Comparison of ENCODE assay signal across 13 cellular contexts in the genomic region with DNA sequence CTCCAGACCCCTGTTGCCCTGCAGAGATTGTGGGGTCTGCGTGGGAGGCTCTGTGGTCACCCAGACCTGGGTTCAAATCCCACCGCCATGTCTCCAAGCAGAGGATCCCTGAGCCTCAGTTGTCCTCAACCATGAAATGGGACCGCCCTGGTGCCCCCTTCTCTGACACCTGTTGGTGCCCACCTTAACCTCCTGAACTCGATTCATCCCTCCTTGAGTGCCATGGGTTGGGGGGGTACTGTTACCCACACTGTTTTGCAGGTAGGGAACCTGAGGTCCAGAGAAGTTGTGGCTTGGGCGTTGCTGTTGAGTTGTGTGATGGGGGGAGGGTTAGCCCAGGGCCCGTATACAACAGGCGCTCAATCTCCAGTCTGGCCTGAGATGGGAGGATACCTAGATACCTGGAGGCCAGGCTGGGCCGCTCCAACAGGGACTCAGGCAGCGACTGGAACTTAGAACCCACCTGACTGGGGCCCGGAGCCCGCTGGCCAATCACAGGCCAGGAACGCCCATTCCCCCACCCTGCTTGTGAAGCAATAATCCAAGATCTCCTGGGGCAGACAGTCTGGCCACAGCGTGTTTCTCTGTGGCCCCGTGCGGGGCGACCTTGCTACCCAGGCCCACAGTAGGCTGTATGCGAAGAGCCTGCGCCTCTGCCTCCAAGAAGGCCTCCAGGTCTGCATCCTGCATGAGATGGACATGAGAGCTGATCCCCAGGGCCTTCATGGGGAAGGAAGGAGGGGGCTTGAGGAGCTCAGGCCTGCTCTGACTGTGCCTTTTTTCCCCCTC. TPM values are rescaled to one million over a fixed set of nuclear protein-coding genes. Genes with fewer than 3 reads are reported as not detected.
DNase-seq lines count a peak whose midpoint lies in the region; ATAC-seq, FAIRE-seq and TF ChIP-seq lines count a peak whose summit lies in the region.
"Had no signal": no experiment of that assay in that cellular context is flagged by ENCODE, and none has a peak within 500 bp of the region (broad histone marks: within the 10 kb centered on the region; RNA-seq: fewer than 3 reads in every experiment).

No MANE protein-coding gene starts in this region.

- no peak for ATAC-seq in K562
- peak in 1 of 2 donors; percentile 5 for ATAC-seq in lower lobe of right lung
- no peak for ATAC-seq in GM21423 (IDR thresholded peaks at IDR 0.05; ENCODE audit: unreplicated experiment)
- ATAC-seq: activated T-cell treated with anti-CD3 and anti-CD28 coated beads, Interleukin-2, amount 50 U/mL, for 4 hours; mucosa of descending colon had no signal

- TF ChIP-seq CTCF in AG04450 (IDR thresholded peaks at IDR 0.05; ENCODE audit: low read depth, low read length) = no peak
- TF ChIP-seq CTCF in HEK293 (tag by site-specific recombination; IDR thresholded peaks at IDR 0.05) = no peak
- no peak for TF ChIP-seq CTCF in K562 (IDR thresholded peaks at IDR 0.05 in 2 of 3, conservative IDR thresholded peaks at IDR 0.05 in 1 of 3; ENCODE audit: insufficient read depth in 2 of 3, low read depth in 1 of 3, low read length in 3 of 3)
- no peak for TF ChIP-seq CTCF in lower lobe of right lung (IDR thresholded peaks at IDR 0.05)

- CTCF ChIA-PET in AG04450 (lab: Charles Lee) (no interaction called here), HEK293 (lab: Yijun Ruan, JAX) (no interaction called here), K562 (lab: Yijun Ruan, JAX; ENCODE audit: low intra/inter-chr PET ratio) (no interaction called here)

- in situ Hi-C loops in K562 (cut with MboI) = no loop called here

- BruUV-seq in K562 (replicated peaks; lab: Mats Ljungman, UMichigan) = TSS peak; percentile 29

- DNase-seq in AG04450 (ENCODE audit: low read depth, low spot score) (no peak), K562 (ENCODE audit: extremely low read depth in 1 of 4, low spot score in 3 of 4) (peak in 3 of 4 experiments; percentile 52 to 69 (median 58)), lower lobe of right lung (peak; percentile 74), frontal cortex (ENCODE audit: low spot score in 2 of 2) (no peak), activated gamma-delta T cell treated with Interleukin-2 at 50 U/mL for 16 hours (no peak), Karpas-422 (no peak)
- DNase-seq: activated T-cell treated with anti-CD3 and anti-CD28 coated beads, Interleukin-2, amount 50 U/mL, for 4 hours; mucosa of descending colon; NCI-H187 had no signal

- intact Hi-C loops in K562 (cut with micrococcal nuclease) = no loop called here
- intact Hi-C loops in lower lobe of right lung (cut with DNase I) = no loop called here

- H3K27ac ChIP-seq in AG04450 (ENCODE audit: low read depth, low read length) (no peak overlapping the region), HEK293 (ENCODE audit: extremely low read depth, low read depth, low read length) (no peak overlapping the region), K562 (ENCODE audit: extremely low read depth, low read depth, low read length) (no peak overlapping the region; the same call in 2 of the 3 replicates), lower lobe of right lung (no peak overlapping the region), Karpas-422 (ENCODE audit: low read length) (no peak overlapping the region)
- H3K27ac ChIP-seq: C4-2B had no signal

- H3K4me2 ChIP-seq in K562 (ENCODE audit: insufficient read depth, low read length) (no peak overlapping the region), Karpas-422 (ENCODE audit: low read depth, low read length, poor library complexity, severe bottlenecking) (no peak overlapping the region)

- H3K4me3 ChIP-seq in AG04450 (ENCODE audit: low read depth, low read length) (peak overlapping the region; percentile 83; the same call in 1 of the 2 replicates), HEK293 (ENCODE audit: low read depth, low read length) (no peak overlapping the region), K562 (no peak overlapping the region), lower lobe of right lung (no peak overlapping the region), Karpas-422 (ENCODE audit: low read length) (no peak overlapping the region)
- H3K4me3 ChIP-seq: mucosa of descending colon had no signal

- H3K4me1 ChIP-seq in HEK293 (ENCODE audit: control insufficient read depth, insufficient read depth, low read length) (no peaks in the 10 kb centered on the region), K562 (replicated peaks in 1 of 2; ENCODE audit: control insufficient read depth in 2 of 2, insufficient read depth in 2 of 2, low read length in 2 of 2) (peaks cover 1 to 75% of the 10 kb centered on the region in 2 experiments; a peak in 4 of 5 replicates), lower lobe of right lung (peaks cover 48% of the 10 kb centered on the region), Karpas-422 (ENCODE audit: low read length) (peaks cover 25% of the 10 kb centered on the region)

- H3K9me1 ChIP-seq in K562 (ENCODE audit: control insufficient read depth, insufficient read depth, low read length) = no peaks in the 10 kb centered on the region

- no peak for TF ChIP-seq EP300 in K562 (IDR thresholded peaks at IDR 0.05; ENCODE audit: low read length)

- H3K9me2 ChIP-seq in Karpas-422 (replicated peaks; ENCODE audit: insufficient read depth, low read length) = no peaks in the 10 kb centered on the region

- peaks cover 0 to 31% of the 10 kb centered on the region in 2 experiments; a peak in 2 of 3 replicates for H3K36me3 ChIP-seq in HEK293 (ENCODE audit: control insufficient read depth in 2 of 2, insufficient read depth in 1 of 2, low read length in 2 of 2)
- peaks cover 52% of the 10 kb centered on the region; the same call in 2 of the 3 replicates for H3K36me3 ChIP-seq in K562 (ENCODE audit: control insufficient read depth, insufficient read depth, low read length)
- H3K36me3 ChIP-seq in lower lobe of right lung = peaks cover 9% of the 10 kb centered on the region
- no peaks in the 10 kb centered on the region for H3K36me3 ChIP-seq in Karpas-422 (ENCODE audit: insufficient read depth, low read length)

- peaks cover 83% of the 10 kb centered on the region for H3K79me2 ChIP-seq in K562 (ENCODE audit: control insufficient read depth, insufficient read depth, low read length)
- H3K79me2 ChIP-seq in Karpas-422 (ENCODE audit: low read length) = no peaks in the 10 kb centered on the region

- TF ChIP-seq RAD21 in K562 (CRISPR knock-in tag; conservative IDR thresholded peaks at IDR 0.05 in 1 of 2, IDR thresholded peaks at IDR 0.05 in 1 of 2) = no peak

- 93% methylated on average over 15 of the region's 18 CpGs for WGBS in K562 (ENCODE audit: insufficient coverage, low coverage, missing lambda C conversion rate)

- no peak overlapping the region for H2AFZ ChIP-seq in K562 (ENCODE audit: low read depth, low read length)
- no peak overlapping the region for H2AFZ ChIP-seq in Karpas-422 (ENCODE audit: low read length)

- H3K27me3 ChIP-seq in AG04450 (ENCODE audit: control insufficient read depth, insufficient read depth, low read length) (no peaks in the 10 kb centered on the region), K562 (ENCODE audit: control insufficient read depth in 2 of 2, insufficient read depth in 2 of 2, low read length in 2 of 2) (no peaks in the 10 kb centered on the region), lower lobe of right lung (ENCODE audit: low read depth) (no peaks in the 10 kb centered on the region), Karpas-422 (ENCODE audit: low read length) (no peaks in the 10 kb centered on the region)

- POLR2A ChIA-PET in AG04450 (lab: Yijun Ruan, JAX) = no interaction called here
- POLR2A ChIA-PET in HEK293 (lab: Yijun Ruan, JAX) = interaction anchor here (0.6 kb wide), 1 partner anchor 9 kb away, joined by 4 read pairs; no protein-coding TSS in a partner anchor
- POLR2A ChIA-PET in K562 (lab: Yijun Ruan, JAX) = interaction anchor here (1.0 kb wide), 1 partner anchor 11 kb away, joined by 3 read pairs; no protein-coding TSS in a partner anchor

- H4K20me1 ChIP-seq in K562 (replicated peaks; ENCODE audit: control insufficient read depth, insufficient read depth, low read length) (no peaks in the 10 kb centered on the region; the same call in 1 of the 2 replicates), Karpas-422 (ENCODE audit: insufficient read depth, low read depth, low read length) (peaks cover 5% of the 10 kb centered on the region; the same call in 1 of the 2 replicates)

- FAIRE-seq in K562 (lab: Jason Lieb, UNC) (no peak), frontal cortex (lab: Jason Lieb, UNC) (no peak)

- H3K9me3 ChIP-seq in AG04450 (ENCODE audit: control insufficient read depth, insufficient read depth, low read length) (no peaks in the 10 kb centered on the region; the same call in 1 of the 2 replicates), HEK293 (ENCODE audit: control insufficient read depth, insufficient read depth, low read depth, low read length) (no peaks in the 10 kb centered on the region), K562 (replicated peaks; ENCODE audit: control insufficient read depth, insufficient read depth, low read depth, low read length) (no peaks in the 10 kb centered on the region), lower lobe of right lung (no peaks in the 10 kb centered on the region), Karpas-422 (ENCODE audit: low read length) (no peaks in the 10 kb centered on the region)
- H3K9me3 ChIP-seq: mucosa of descending colon had no signal

- no peak for TF ChIP-seq POLR2A in K562 (conservative IDR thresholded peaks at IDR 0.05)

- H3K9ac ChIP-seq in K562 (ENCODE audit: insufficient read depth in 1 of 2, low read depth in 2 of 2, low read length in 2 of 2) = peak overlapping the region in 1 of 2 experiments; percentile 99; a peak in 2 of 4 replicates
- no peak overlapping the region for H3K9ac ChIP-seq in Karpas-422 (ENCODE audit: low read length)

RNA-seq across cellular contexts. Expression of gene ARID3A, which starts 2.8 kb away (rescaled TPM):
- polyA plus RNA-seq in AG04450 (2011; rRNA removed) (7.6 and 12.2 TPM in 2 replicates), K562 (2011; rRNA removed) (27.9 and 44.1 TPM in 2 replicates), K562 (2014; fragmentation: Illumina TruSeq; extraction: Trizol) (31.2 and 62.4 TPM in 2 replicates), K562 (2014; fragmentation: Nextera tagmentation; extraction: Ambion mirVana) (1 to 10 TPM; 1.4 to 2.0 TPM), K562 (2014; rRNA removed) (31.0 and 46.7 TPM in 2 replicates)
- polyA minus RNA-seq in AG04450 (2011; rRNA and poly(A)+ RNA removed) = 29.7 and 32.4 TPM in 2 replicates
- 89.0 and 254 TPM in 2 replicates for total RNA-seq in K562 (2011; cell fraction: chromatin; rRNA removed; ENCODE audit: low replicate concordance)
- total RNA-seq in K562 (2011; cell fraction: nucleolus; rRNA removed) = 180 and 206 TPM in 2 replicates
- total RNA-seq in K562 (2011; cell fraction: nucleoplasm; rRNA removed) = 120 and 121 TPM in 2 replicates
- total RNA-seq in K562 (2014; rRNA removed) (55.2 and 62.0 TPM in 2 replicates), K562 (2014; rRNA removed; fragmentation: Illumina TruSeq; extraction: Trizol) (14.8 and 16.4 TPM in 2 replicates), K562 (2015; rRNA removed; fragmentation: Illumina TruSeq; extraction: Trizol) (39.0 and 41.3 TPM in 2 replicates), K562 (2021) (97.2 and 118 TPM in 2 replicates), lower lobe of right lung (16.9 TPM), frontal cortex (2.4 TPM)
- polyA plus RNA-seq in K562 (2011; cell fraction: cytosol; rRNA removed) = 43.2 and 88.8 TPM in 2 replicates
- 58.8 and 128 TPM in 2 replicates for polyA plus RNA-seq in K562 (2011; cell fraction: nucleus; rRNA removed)
- polyA plus RNA-seq in K562 (2012) = 49.0 and 52.3 TPM in 2 replicates
- 36.2 and 53.3 TPM in 2 replicates for polyA minus RNA-seq in K562 (2011; rRNA and poly(A)+ RNA removed)
- polyA minus RNA-seq in K562 (2011; cell fraction: cytosol; rRNA and poly(A)+ RNA removed) = 119 and 167 TPM in 2 replicates
- 45.8 and 47.4 TPM in 2 replicates for polyA minus RNA-seq in K562 (2011; cell fraction: nucleus; rRNA and poly(A)+ RNA removed)
- total RNA-seq in Karpas-422 (2014; rRNA removed; shearing (Covaris generic); ENCODE audit: low replicate concordance) = 2.0 and 4.6 TPM in 2 replicates

RNA-seq across cellular contexts. Expression of gene KISS1R, which starts 11.5 kb away (rescaled TPM):
- polyA plus RNA-seq in AG04450 (2011; rRNA removed) (not detected in 2 replicates), K562 (2011; rRNA removed) (2.8 and 6.3 TPM in 2 replicates), K562 (2014; fragmentation: Illumina TruSeq; extraction: Trizol) (0.37 and 2.7 TPM in 2 replicates), K562 (2014; fragmentation: Nextera tagmentation; extraction: Ambion mirVana) (under 1 TPM; 0.55 to 0.75 TPM), K562 (2014; rRNA removed) (17.3 and 26.8 TPM in 2 replicates)
- not detected in 2 replicates for polyA minus RNA-seq in AG04450 (2011; rRNA and poly(A)+ RNA removed)
- total RNA-seq in K562 (2011; cell fraction: chromatin; rRNA removed; ENCODE audit: low replicate concordance) = 13.9 and 50.0 TPM in 2 replicates
- total RNA-seq in K562 (2011; cell fraction: nucleolus; rRNA removed) = 79.5 and 104 TPM in 2 replicates
- total RNA-seq in K562 (2011; cell fraction: nucleoplasm; rRNA removed) = 29.6 and 30.1 TPM in 2 replicates
- total RNA-seq in K562 (2014; rRNA removed) (19.3 and 26.7 TPM in 2 replicates), K562 (2014; rRNA removed; fragmentation: Illumina TruSeq; extraction: Trizol) (0.80 and 1.1 TPM in 2 replicates), K562 (2015; rRNA removed; fragmentation: Illumina TruSeq; extraction: Trizol) (2.0 and 2.7 TPM in 2 replicates), K562 (2021) (36.2 and 39.4 TPM in 2 replicates), lower lobe of right lung (not detected), frontal cortex (0.41 TPM)
- polyA plus RNA-seq in K562 (2011; cell fraction: cytosol; rRNA removed) = 4.3 and 59.2 TPM in 2 replicates
- 36.4 and 172 TPM in 2 replicates for polyA plus RNA-seq in K562 (2011; cell fraction: nucleus; rRNA removed)
- polyA plus RNA-seq in K562 (2012) = 6.9 and 23.9 TPM in 2 replicates
- 0.30 and 1.8 TPM in 2 replicates for polyA minus RNA-seq in K562 (2011; rRNA and poly(A)+ RNA removed)
- polyA minus RNA-seq in K562 (2011; cell fraction: cytosol; rRNA and poly(A)+ RNA removed) = 5.8 and 14.1 TPM in 2 replicates
- polyA minus RNA-seq in K562 (2011; cell fraction: nucleus; rRNA and poly(A)+ RNA removed) = 5.8 and 22.6 TPM in 2 replicates
- total RNA-seq in Karpas-422 (2014; rRNA removed; shearing (Covaris generic); ENCODE audit: low replicate concordance) = not detected in 2 replicates
- total RNA-seq: mucosa of descending colon had no signal

RNA-seq across cellular contexts. Expression of gene R3HDM4, which starts 15.6 kb away (rescaled TPM):
- 24.0 and 30.9 TPM in 2 replicates for polyA plus RNA-seq in AG04450 (2011; rRNA removed)
- polyA minus RNA-seq in AG04450 (2011; rRNA and poly(A)+ RNA removed) = 16.4 and 20.4 TPM in 2 replicates
- 66.6 and 166 TPM in 2 replicates for total RNA-seq in K562 (2011; cell fraction: chromatin; rRNA removed; ENCODE audit: low replicate concordance)
- 109 and 113 TPM in 2 replicates for total RNA-seq in K562 (2011; cell fraction: nucleolus; rRNA removed)
- 92.6 and 119 TPM in 2 replicates for total RNA-seq in K562 (2011; cell fraction: nucleoplasm; rRNA removed)
- 63.2 and 75.6 TPM in 2 replicates for total RNA-seq in K562 (2014; rRNA removed)
- 21.4 and 26.2 TPM in 2 replicates for total RNA-seq in K562 (2014; rRNA removed; fragmentation: Illumina TruSeq; extraction: Trizol)
- total RNA-seq in K562 (2015; rRNA removed; fragmentation: Illumina TruSeq; extraction: Trizol) = 44.6 and 46.1 TPM in 2 replicates
- 133 and 138 TPM in 2 replicates for total RNA-seq in K562 (2021)
- 59.0 and 93.9 TPM in 2 replicates for polyA plus RNA-seq in K562 (2011; rRNA removed)
- polyA plus RNA-seq in K562 (2011; cell fraction: cytosol; rRNA removed) = 105 and 207 TPM in 2 replicates
- 149 and 223 TPM in 2 replicates for polyA plus RNA-seq in K562 (2011; cell fraction: nucleus; rRNA removed)
- 85.0 and 165 TPM in 2 replicates for polyA plus RNA-seq in K562 (2012)
- polyA plus RNA-seq in K562 (2014; fragmentation: Illumina TruSeq; extraction: Trizol) = 87.6 and 109 TPM in 2 replicates
- polyA plus RNA-seq in K562 (2014; fragmentation: Nextera tagmentation; extraction: Ambion mirVana) = 1 to 10 TPM; 3.2 to 5.6 TPM
- polyA plus RNA-seq in K562 (2014; rRNA removed) = 140 and 154 TPM in 2 replicates
- polyA minus RNA-seq in K562 (2011; rRNA and poly(A)+ RNA removed) = 11.6 and 16.6 TPM in 2 replicates
- polyA minus RNA-seq in K562 (2011; cell fraction: cytosol; rRNA and poly(A)+ RNA removed) = 30.8 and 60.9 TPM in 2 replicates
- polyA minus RNA-seq in K562 (2011; cell fraction: nucleus; rRNA and poly(A)+ RNA removed) = 22.8 and 25.2 TPM in 2 replicates
- total RNA-seq in lower lobe of right lung = 46.0 TPM
- 26.5 TPM for total RNA-seq in frontal cortex
- 41.9 and 43.8 TPM in 2 replicates for total RNA-seq in Karpas-422 (2014; rRNA removed; shearing (Covaris generic); ENCODE audit: low replicate concordance)

RNA-seq across cellular contexts. Expression of gene RNU6-9, which starts 35.4 kb away (rescaled TPM):
- polyA plus RNA-seq in AG04450 (2011; rRNA removed) (not detected in 2 replicates), K562 (2011; rRNA removed) (not detected in 2 replicates), K562 (2014; fragmentation: Illumina TruSeq; extraction: Trizol) (not detected in 2 replicates), K562 (2014; fragmentation: Nextera tagmentation; extraction: Ambion mirVana) (not detected), K562 (2014; rRNA removed) (not detected in 2 replicates)
- polyA minus RNA-seq in AG04450 (2011; rRNA and poly(A)+ RNA removed) = under 0.01 TPM in 1 of 2 replicates, not detected in the other
- not detected in 2 replicates for total RNA-seq in K562 (2011; cell fraction: chromatin; rRNA removed; ENCODE audit: low replicate concordance)
- total RNA-seq in K562 (2011; cell fraction: nucleolus; rRNA removed) = not detected in 2 replicates
- not detected in 2 replicates for total RNA-seq in K562 (2011; cell fraction: nucleoplasm; rRNA removed)
- total RNA-seq in K562 (2014; rRNA removed) (not detected in 2 replicates), K562 (2014; rRNA removed; fragmentation: Illumina TruSeq; extraction: Trizol) (not detected in 2 replicates), K562 (2015; rRNA removed; fragmentation: Illumina TruSeq; extraction: Trizol) (not detected in 2 replicates), K562 (2021) (not detected in 2 replicates), lower lobe of right lung (not detected), frontal cortex (not detected)
- polyA plus RNA-seq in K562 (2011; cell fraction: cytosol; rRNA removed) = not detected in 2 replicates
- not detected in 2 replicates for polyA plus RNA-seq in K562 (2011; cell fraction: nucleus; rRNA removed)
- not detected in 2 replicates for polyA plus RNA-seq in K562 (2012)
- under 0.01 TPM in 2 replicates for polyA minus RNA-seq in K562 (2011; rRNA and poly(A)+ RNA removed)
- polyA minus RNA-seq in K562 (2011; cell fraction: cytosol; rRNA and poly(A)+ RNA removed) = 667 TPM in 1 of 2 replicates, not detected in the other
- polyA minus RNA-seq in K562 (2011; cell fraction: nucleus; rRNA and poly(A)+ RNA removed) = under 0.01 TPM in 1 of 2 replicates, not detected in the other
- not detected in 2 replicates for total RNA-seq in Karpas-422 (2014; rRNA removed; shearing (Covaris generic); ENCODE audit: low replicate concordance)
- total RNA-seq: activated T-cell treated with anti-CD3 and anti-CD28 coated beads, Interleukin-2, amount 50 U/mL, for 4 hours; glomerular endothelial cell; mucosa of descending colon had no signal

RNA-seq across cellular contexts. Expression of gene MED16, which starts 35.7 kb away (rescaled TPM):
- polyA plus RNA-seq in AG04450 (2011; rRNA removed) (22.7 and 31.7 TPM in 2 replicates), K562 (2011; rRNA removed) (10.3 and 26.2 TPM in 2 replicates), K562 (2014; fragmentation: Illumina TruSeq; extraction: Trizol) (7.1 and 20.0 TPM in 2 replicates), K562 (2014; fragmentation: Nextera tagmentation; extraction: Ambion mirVana) (1 to 10 TPM in 1 of 2 experiments, under 1 TPM in 1; 0.89 to 1.3 TPM), K562 (2014; rRNA removed) (21.2 and 30.2 TPM in 2 replicates)
- 22.3 and 29.1 TPM in 2 replicates for polyA minus RNA-seq in AG04450 (2011; rRNA and poly(A)+ RNA removed)
- total RNA-seq in K562 (2011; cell fraction: chromatin; rRNA removed; ENCODE audit: low replicate concordance) = 28.6 and 108 TPM in 2 replicates
- 71.0 and 80.0 TPM in 2 replicates for total RNA-seq in K562 (2011; cell fraction: nucleolus; rRNA removed)
- total RNA-seq in K562 (2011; cell fraction: nucleoplasm; rRNA removed) = 33.8 and 41.3 TPM in 2 replicates
- total RNA-seq in K562 (2014; rRNA removed) (15.6 and 22.1 TPM in 2 replicates), K562 (2014; rRNA removed; fragmentation: Illumina TruSeq; extraction: Trizol) (1.2 and 1.8 TPM in 2 replicates), K562 (2015; rRNA removed; fragmentation: Illumina TruSeq; extraction: Trizol) (8.6 and 9.3 TPM in 2 replicates), K562 (2021) (59.6 and 59.9 TPM in 2 replicates), lower lobe of right lung (46.1 TPM), frontal cortex (15.9 TPM)
- polyA plus RNA-seq in K562 (2011; cell fraction: cytosol; rRNA removed) = 36.6 and 87.3 TPM in 2 replicates
- 34.7 and 60.1 TPM in 2 replicates for polyA plus RNA-seq in K562 (2011; cell fraction: nucleus; rRNA removed)
- 34.1 and 52.5 TPM in 2 replicates for polyA plus RNA-seq in K562 (2012)
- polyA minus RNA-seq in K562 (2011; rRNA and poly(A)+ RNA removed) = 10.3 and 15.6 TPM in 2 replicates
- polyA minus RNA-seq in K562 (2011; cell fraction: cytosol; rRNA and poly(A)+ RNA removed) = 72.1 and 84.4 TPM in 2 replicates
- polyA minus RNA-seq in K562 (2011; cell fraction: nucleus; rRNA and poly(A)+ RNA removed) = 33.7 and 37.4 TPM in 2 replicates
- total RNA-seq in Karpas-422 (2014; rRNA removed; shearing (Covaris generic); ENCODE audit: low replicate concordance) = 10.8 and 14.1 TPM in 2 replicates

Comparison
In these comparisons a context has a peak if more than half of its experiments do, and no peak if none do; other contexts are left out.
1. DNase-seq: peak in K562 (3 of 4) and lower lobe of right lung (single experiment); none in AG04450 (single experiment), frontal cortex (0 of 2), activated gamma-delta T cell treated with Interleukin-2 at 50 U/mL for 16 hours (single experiment) and Karpas-422 (single experiment).